In the genomic region with DNA sequence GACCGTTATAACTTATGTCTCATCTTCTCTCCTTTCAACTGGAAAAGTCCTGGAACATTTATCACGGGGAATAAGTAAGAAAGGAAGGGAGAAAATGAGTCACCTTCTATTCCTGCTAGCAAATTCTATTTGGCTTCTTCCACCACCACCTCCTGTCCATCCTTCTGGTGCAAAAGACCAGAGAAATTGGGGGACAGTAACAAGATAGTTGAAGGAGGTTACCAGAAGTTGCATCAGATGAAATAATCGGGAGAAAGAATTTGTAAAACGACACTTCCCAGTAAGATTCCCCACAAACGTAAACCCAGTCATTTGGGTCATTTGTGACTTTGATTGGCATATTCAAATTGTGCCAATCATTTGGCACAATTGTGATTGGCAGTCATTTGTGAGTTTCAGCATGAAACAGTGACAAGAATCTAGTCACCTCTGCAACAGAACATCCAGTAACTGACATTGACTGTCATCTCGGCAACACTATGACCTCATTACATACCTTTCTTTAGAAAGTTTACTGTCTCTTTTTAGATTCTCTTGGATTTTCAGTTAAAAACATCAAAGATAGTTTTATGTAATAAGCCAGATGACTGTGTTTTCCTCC, we compare ENCODE assay signal across 1 cellular context.
TF ChIP-seq lines count a peak whose summit lies in the region.

No MANE protein-coding gene starts in this region.

TF ChIP-seq in K562, 482 proteins besides CTCF, POLR2A, EP300 and RAD21 (continued from another document and continues in another):
- TF ChIP-seq NFATC3 (IDR thresholded peaks at IDR 0.05) = peak; percentile 82; the same call in 1 of the 2 replicates
- TF ChIP-seq HSF4 (CRISPR knock-in tag; IDR thresholded peaks at IDR 0.05; ENCODE audit: borderline replicate concordance) = peak; percentile 74; the same call in 1 of the 2 replicates
- TF ChIP-seq ZNF696 (CRISPR knock-in tag; conservative IDR thresholded peaks at IDR 0.05) = no peak
- TF ChIP-seq ZNF766 (CRISPR knock-in tag; conservative IDR thresholded peaks at IDR 0.05) = peak; percentile 64; the same call in 1 of the 2 replicates
- no peak for TF ChIP-seq ZKSCAN3 (CRISPR knock-in tag; IDR thresholded peaks at IDR 0.05)
- peak; percentile 84 for TF ChIP-seq FOXJ2 (tag; IDR thresholded peaks at IDR 0.05)
- TF ChIP-seq SAP30 (IDR thresholded peaks at IDR 0.05; ENCODE audit: borderline replicate concordance, insufficient read depth, low read depth, low read length, poor library complexity, severe bottlenecking) = no peak
- 0 out of 2 replicates have a peak, but pooled peaks have one; percentile 50 for TF ChIP-seq ZNF354B (CRISPR knock-in tag; IDR thresholded peaks at IDR 0.05)
- no peak for TF ChIP-seq CBX5 (IDR thresholded peaks at IDR 0.05; ENCODE audit: borderline replicate concordance, low read depth)
- no peak for TF ChIP-seq TRIM25 (IDR thresholded peaks at IDR 0.05; ENCODE audit: borderline replicate concordance)
- TF ChIP-seq ZNF76 (CRISPR knock-in tag; IDR thresholded peaks at IDR 0.05; ENCODE audit: borderline replicate concordance) = peak; percentile 49; the same call in 1 of the 2 replicates
- peak; percentile 48 to 70; a peak in 2 of 4 replicates for TF ChIP-seq TEAD1 (CRISPR knock-in tag; IDR thresholded peaks at IDR 0.05)
- peak; percentile 34 for TF ChIP-seq E2F8 (IDR thresholded peaks at IDR 0.05; ENCODE audit: low read depth, partially characterized antibody)
- TF ChIP-seq DPF2 (IDR thresholded peaks at IDR 0.05) = peak; percentile 80; the same call in 1 of the 2 replicates
- peak; percentile 65; the same call in 1 of the 2 replicates for TF ChIP-seq ZNF583 (CRISPR knock-in tag; IDR thresholded peaks at IDR 0.05)
- TF ChIP-seq RFX5 (IDR thresholded peaks at IDR 0.05; ENCODE audit: low read depth, low read length) = no peak
- TF ChIP-seq, protein P1, sequence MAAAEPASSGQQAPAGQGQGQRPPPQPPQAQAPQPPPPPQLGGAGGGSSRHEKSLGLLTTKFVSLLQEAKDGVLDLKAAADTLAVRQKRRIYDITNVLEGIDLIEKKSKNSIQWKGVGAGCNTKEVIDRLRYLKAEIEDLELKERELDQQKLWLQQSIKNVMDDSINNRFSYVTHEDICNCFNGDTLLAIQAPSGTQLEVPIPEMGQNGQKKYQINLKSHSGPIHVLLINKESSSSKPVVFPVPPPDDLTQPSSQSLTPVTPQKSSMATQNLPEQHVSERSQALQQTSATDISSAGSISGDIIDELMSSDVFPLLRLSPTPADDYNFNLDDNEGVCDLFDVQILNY (CRISPR knock-in tag; IDR thresholded peaks at IDR 0.05) = no peak
- TF ChIP-seq RAD51 (IDR thresholded peaks at IDR 0.05; ENCODE audit: borderline replicate concordance, low read depth) = no peak; the same call in 1 of the 2 replicates
- no peak for TF ChIP-seq RUNX1 (IDR thresholded peaks at IDR 0.05; ENCODE audit: low read depth)
- TF ChIP-seq ZNF511 (CRISPR knock-in tag; IDR thresholded peaks at IDR 0.05) = no peak
- peak; percentile 62; the same call in 1 of the 2 replicates for TF ChIP-seq ZNF668 (CRISPR knock-in tag; IDR thresholded peaks at IDR 0.05)
- no peak for TF ChIP-seq KAT7 (CRISPR knock-in tag; IDR thresholded peaks at IDR 0.05; ENCODE audit: borderline replicate concordance)
- TF ChIP-seq KDM5B (IDR thresholded peaks at IDR 0.05; ENCODE audit: insufficient replicate concordance, low read depth, low read length) = no peak
- TF ChIP-seq, protein P2, sequence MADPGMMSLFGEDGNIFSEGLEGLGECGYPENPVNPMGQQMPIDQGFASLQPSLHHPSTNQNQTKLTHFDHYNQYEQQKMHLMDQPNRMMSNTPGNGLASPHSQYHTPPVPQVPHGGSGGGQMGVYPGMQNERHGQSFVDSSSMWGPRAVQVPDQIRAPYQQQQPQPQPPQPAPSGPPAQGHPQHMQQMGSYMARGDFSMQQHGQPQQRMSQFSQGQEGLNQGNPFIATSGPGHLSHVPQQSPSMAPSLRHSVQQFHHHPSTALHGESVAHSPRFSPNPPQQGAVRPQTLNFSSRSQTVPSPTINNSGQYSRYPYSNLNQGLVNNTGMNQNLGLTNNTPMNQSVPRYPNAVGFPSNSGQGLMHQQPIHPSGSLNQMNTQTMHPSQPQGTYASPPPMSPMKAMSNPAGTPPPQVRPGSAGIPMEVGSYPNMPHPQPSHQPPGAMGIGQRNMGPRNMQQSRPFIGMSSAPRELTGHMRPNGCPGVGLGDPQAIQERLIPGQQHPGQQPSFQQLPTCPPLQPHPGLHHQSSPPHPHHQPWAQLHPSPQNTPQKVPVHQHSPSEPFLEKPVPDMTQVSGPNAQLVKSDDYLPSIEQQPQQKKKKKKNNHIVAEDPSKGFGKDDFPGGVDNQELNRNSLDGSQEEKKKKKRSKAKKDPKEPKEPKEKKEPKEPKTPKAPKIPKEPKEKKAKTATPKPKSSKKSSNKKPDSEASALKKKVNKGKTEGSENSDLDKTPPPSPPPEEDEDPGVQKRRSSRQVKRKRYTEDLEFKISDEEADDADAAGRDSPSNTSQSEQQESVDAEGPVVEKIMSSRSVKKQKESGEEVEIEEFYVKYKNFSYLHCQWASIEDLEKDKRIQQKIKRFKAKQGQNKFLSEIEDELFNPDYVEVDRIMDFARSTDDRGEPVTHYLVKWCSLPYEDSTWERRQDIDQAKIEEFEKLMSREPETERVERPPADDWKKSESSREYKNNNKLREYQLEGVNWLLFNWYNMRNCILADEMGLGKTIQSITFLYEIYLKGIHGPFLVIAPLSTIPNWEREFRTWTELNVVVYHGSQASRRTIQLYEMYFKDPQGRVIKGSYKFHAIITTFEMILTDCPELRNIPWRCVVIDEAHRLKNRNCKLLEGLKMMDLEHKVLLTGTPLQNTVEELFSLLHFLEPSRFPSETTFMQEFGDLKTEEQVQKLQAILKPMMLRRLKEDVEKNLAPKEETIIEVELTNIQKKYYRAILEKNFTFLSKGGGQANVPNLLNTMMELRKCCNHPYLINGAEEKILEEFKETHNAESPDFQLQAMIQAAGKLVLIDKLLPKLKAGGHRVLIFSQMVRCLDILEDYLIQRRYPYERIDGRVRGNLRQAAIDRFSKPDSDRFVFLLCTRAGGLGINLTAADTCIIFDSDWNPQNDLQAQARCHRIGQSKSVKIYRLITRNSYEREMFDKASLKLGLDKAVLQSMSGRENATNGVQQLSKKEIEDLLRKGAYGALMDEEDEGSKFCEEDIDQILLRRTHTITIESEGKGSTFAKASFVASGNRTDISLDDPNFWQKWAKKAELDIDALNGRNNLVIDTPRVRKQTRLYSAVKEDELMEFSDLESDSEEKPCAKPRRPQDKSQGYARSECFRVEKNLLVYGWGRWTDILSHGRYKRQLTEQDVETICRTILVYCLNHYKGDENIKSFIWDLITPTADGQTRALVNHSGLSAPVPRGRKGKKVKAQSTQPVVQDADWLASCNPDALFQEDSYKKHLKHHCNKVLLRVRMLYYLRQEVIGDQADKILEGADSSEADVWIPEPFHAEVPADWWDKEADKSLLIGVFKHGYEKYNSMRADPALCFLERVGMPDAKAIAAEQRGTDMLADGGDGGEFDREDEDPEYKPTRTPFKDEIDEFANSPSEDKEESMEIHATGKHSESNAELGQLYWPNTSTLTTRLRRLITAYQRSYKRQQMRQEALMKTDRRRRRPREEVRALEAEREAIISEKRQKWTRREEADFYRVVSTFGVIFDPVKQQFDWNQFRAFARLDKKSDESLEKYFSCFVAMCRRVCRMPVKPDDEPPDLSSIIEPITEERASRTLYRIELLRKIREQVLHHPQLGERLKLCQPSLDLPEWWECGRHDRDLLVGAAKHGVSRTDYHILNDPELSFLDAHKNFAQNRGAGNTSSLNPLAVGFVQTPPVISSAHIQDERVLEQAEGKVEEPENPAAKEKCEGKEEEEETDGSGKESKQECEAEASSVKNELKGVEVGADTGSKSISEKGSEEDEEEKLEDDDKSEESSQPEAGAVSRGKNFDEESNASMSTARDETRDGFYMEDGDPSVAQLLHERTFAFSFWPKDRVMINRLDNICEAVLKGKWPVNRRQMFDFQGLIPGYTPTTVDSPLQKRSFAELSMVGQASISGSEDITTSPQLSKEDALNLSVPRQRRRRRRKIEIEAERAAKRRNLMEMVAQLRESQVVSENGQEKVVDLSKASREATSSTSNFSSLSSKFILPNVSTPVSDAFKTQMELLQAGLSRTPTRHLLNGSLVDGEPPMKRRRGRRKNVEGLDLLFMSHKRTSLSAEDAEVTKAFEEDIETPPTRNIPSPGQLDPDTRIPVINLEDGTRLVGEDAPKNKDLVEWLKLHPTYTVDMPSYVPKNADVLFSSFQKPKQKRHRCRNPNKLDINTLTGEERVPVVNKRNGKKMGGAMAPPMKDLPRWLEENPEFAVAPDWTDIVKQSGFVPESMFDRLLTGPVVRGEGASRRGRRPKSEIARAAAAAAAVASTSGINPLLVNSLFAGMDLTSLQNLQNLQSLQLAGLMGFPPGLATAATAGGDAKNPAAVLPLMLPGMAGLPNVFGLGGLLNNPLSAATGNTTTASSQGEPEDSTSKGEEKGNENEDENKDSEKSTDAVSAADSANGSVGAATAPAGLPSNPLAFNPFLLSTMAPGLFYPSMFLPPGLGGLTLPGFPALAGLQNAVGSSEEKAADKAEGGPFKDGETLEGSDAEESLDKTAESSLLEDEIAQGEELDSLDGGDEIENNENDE (IDR thresholded peaks at IDR 0.05; ENCODE audit: low read depth, low read length) = no peak
- peak; percentile 87 for TF ChIP-seq CTBP1 (IDR thresholded peaks at IDR 0.05; ENCODE audit: borderline replicate concordance)
- TF ChIP-seq SOX6 (IDR thresholded peaks at IDR 0.05) = peak; percentile 80
- no peak for TF ChIP-seq HMG20A (CRISPR knock-in tag; conservative IDR thresholded peaks at IDR 0.05)
- no peak for TF ChIP-seq PCBP2 (IDR thresholded peaks at IDR 0.05; ENCODE audit: low read depth, low read length, poor library complexity, severe bottlenecking)
- no peak for TF ChIP-seq TSHZ1 (CRISPR knock-in tag; IDR thresholded peaks at IDR 0.05)
- TF ChIP-seq E2F4 (CRISPR knock-in tag; IDR thresholded peaks at IDR 0.05; ENCODE audit: low read depth) = no peak
- no peak for TF ChIP-seq ZFX (CRISPR knock-in tag; IDR thresholded peaks at IDR 0.05)
- TF ChIP-seq DMBX1 (CRISPR knock-in tag; IDR thresholded peaks at IDR 0.05; ENCODE audit: borderline replicate concordance) = peak; percentile 73; the same call in 1 of the 2 replicates
